Comparison of ENCODE assay signal across 11 cellular contexts in the genomic region with DNA sequence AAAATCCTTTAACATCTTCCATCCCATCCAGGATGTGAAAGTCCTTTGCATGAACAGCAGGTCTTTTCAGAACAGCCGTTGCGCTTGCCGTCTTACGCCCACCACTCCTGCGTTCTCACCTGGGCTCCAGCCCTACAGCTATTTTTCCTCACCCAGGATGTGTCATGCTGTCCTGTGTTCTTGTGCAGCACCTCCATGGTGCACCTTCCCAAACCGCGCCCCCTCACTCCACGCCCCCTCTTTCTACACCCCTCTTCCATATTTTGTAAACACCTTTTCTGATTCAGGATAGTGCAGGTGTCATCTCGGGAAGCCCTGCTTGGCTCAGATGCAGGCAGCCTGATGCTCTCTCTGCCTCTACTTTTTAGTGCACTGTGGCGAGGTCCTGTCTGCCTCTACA.
"Had no signal": no experiment of that assay in that cellular context is flagged by ENCODE, and none has a peak within 500 bp of the region (broad histone marks: within the 10 kb centered on the region; RNA-seq: fewer than 3 reads in every experiment).

No MANE protein-coding gene starts in this region.

- H3K27me3 Mint-ChIP-seq: activated B cell treated with CpG ODN at 0.5 μM for 24 hours; activated CD4-positive, alpha-beta T cell treated with anti-CD3 and anti-CD28 coated beads, Interleukin-2, amount 10 ng/mL, durations not matched to agents 24 days and 14 days had no signal

- H3K27ac Mint-ChIP-seq: activated B cell treated with CpG ODN at 0.5 μM for 24 hours; activated CD4-positive, alpha-beta T cell treated with anti-CD3 and anti-CD28 coated beads, Interleukin-2, amount 10 ng/mL, durations not matched to agents 24 days and 14 days; stimulated activated effector memory CD8-positive, alpha-beta T cell treated with anti-CD3 and anti-CD28 coated beads, Interleukin-12 subunit alpha, Interleukin-12 subunit beta, amount 100 ng/mL, for 72 hours had no signal

- ATAC-seq: esophagus mucosa; left lobe of liver; pancreas; stimulated activated effector memory CD8-positive, alpha-beta T cell treated with anti-CD3 and anti-CD28 coated beads, Interleukin-12 subunit alpha, Interleukin-12 subunit beta, amount 100 ng/mL, for 72 hours had no signal

- H3K4me1 Mint-ChIP-seq: activated B cell treated with CpG ODN at 0.5 μM for 24 hours had no signal

- DNase-seq: activated B cell treated with CpG ODN at 0.5 μM for 24 hours; activated CD4-positive, alpha-beta T cell treated with anti-CD3 and anti-CD28 coated beads, Interleukin-2, amount 10 ng/mL, durations not matched to agents 24 days and 14 days; activated effector memory CD4-positive, alpha-beta T cell treated with Interleukin-2 at 50 U/mL for 16 hours; adrenal gland; islet precursor cell; pancreas; stimulated activated CD4-positive, alpha-beta T cell treated with anti-CD3 and anti-CD28 coated beads, Interleukin-2, amount 100 ng/mL, for 24 hours; uterus had no signal

- H3K9me3 Mint-ChIP-seq: activated B cell treated with CpG ODN at 0.5 μM for 24 hours; activated CD4-positive, alpha-beta T cell treated with anti-CD3 and anti-CD28 coated beads, Interleukin-2, amount 10 ng/mL, durations not matched to agents 24 days and 14 days; stimulated activated effector memory CD8-positive, alpha-beta T cell treated with anti-CD3 and anti-CD28 coated beads, Interleukin-12 subunit alpha, Interleukin-12 subunit beta, amount 100 ng/mL, for 72 hours had no signal

- H3K4me3 Mint-ChIP-seq: activated B cell treated with CpG ODN at 0.5 μM for 24 hours; activated CD4-positive, alpha-beta T cell treated with anti-CD3 and anti-CD28 coated beads, Interleukin-2, amount 10 ng/mL, durations not matched to agents 24 days and 14 days; stimulated activated effector memory CD8-positive, alpha-beta T cell treated with anti-CD3 and anti-CD28 coated beads, Interleukin-12 subunit alpha, Interleukin-12 subunit beta, amount 100 ng/mL, for 72 hours had no signal
